ENCODE assay signal across 8 cellular contexts in genomic region chr5:53008751-53009150, GRCh38. TPM values are rescaled to one million over a fixed set of nuclear protein-coding genes. Genes with fewer than 3 reads are reported as not detected.
DNase-seq lines count a peak whose midpoint lies in the region; ATAC-seq and TF ChIP-seq lines count a peak whose summit lies in the region.

No MANE protein-coding gene starts in this region.

- H3K27ac Mint-ChIP-seq in activated T-cell treated with anti-CD3 and anti-CD28 coated beads, Interleukin-2, amount 50 U/mL, for 24 hours, result peak overlapping the region; percentile 87

- DNase-seq in activated T-cell treated with anti-CD3 and anti-CD28 coated beads, Interleukin-2, amount 50 U/mL, for 24 hours, result peak; percentile 47
- no peak for DNase-seq in activated T-cell treated with anti-CD3 and anti-CD28 coated beads, Interleukin-2, amount 50 U/mL, for 1 hour
- DNase-seq in SW 1271 (lab: John Stamatoyannopoulos, UW) (peak; percentile 40 to 70), left ventricle myocardium superior (no peak), erythroblast (lab: John Stamatoyannopoulos, UW) (no peak), NOMO-1 (lab: John Stamatoyannopoulos, UW; ENCODE audit: unreplicated experiment in 2 of 2) (no peak)
- DNase-seq in stimulated activated CD4-positive, alpha-beta T cell treated with anti-CD3 and anti-CD28 coated beads, Interleukin-4, amount 100 ng/mL, for 24 hours, result peak; percentile 54

- peaks cover 62% of the 10 kb centered on the region for H3K4me1 Mint-ChIP-seq in activated T-cell treated with anti-CD3 and anti-CD28 coated beads, Interleukin-2, amount 50 U/mL, for 24 hours (ENCODE audit: low read depth)

- TF ChIP-seq POLR2A in erythroblast (IDR thresholded peaks at IDR 0.05; ENCODE audit: low read length), result no peak

- no peak overlapping the region for H3K4me3 Mint-ChIP-seq in activated T-cell treated with anti-CD3 and anti-CD28 coated beads, Interleukin-2, amount 50 U/mL, for 24 hours

- H3K36me3 Mint-ChIP-seq in activated T-cell treated with anti-CD3 and anti-CD28 coated beads, Interleukin-2, amount 50 U/mL, for 24 hours (ENCODE audit: low read depth), result no peaks in the 10 kb centered on the region

- ATAC-seq in HG03039 (IDR thresholded peaks at IDR 0.05; ENCODE audit: unreplicated experiment) (peak; percentile 94), left ventricle myocardium superior (no peak)

- peaks cover 9% of the 10 kb centered on the region for H3K27me3 Mint-ChIP-seq in activated T-cell treated with anti-CD3 and anti-CD28 coated beads, Interleukin-2, amount 50 U/mL, for 24 hours

- no peaks in the 10 kb centered on the region for H3K9me3 Mint-ChIP-seq in activated T-cell treated with anti-CD3 and anti-CD28 coated beads, Interleukin-2, amount 50 U/mL, for 24 hours

- intact Hi-C loops in left ventricle myocardium superior (cut with micrococcal nuclease), result no loop called here

RNA-seq across cellular contexts. Expression of gene ITGA2, which starts 19.6 kb away (rescaled TPM):
- 0.69 TPM for total RNA-seq in left ventricle myocardium superior

Comparison
In these comparisons a context has a peak if more than half of its experiments do, and no peak if none do; other contexts are left out.
1. DNase-seq: peak in activated T-cell treated with anti-CD3 and anti-CD28 coated beads, Interleukin-2, amount 50 U/mL, for 24 hours (single experiment), SW 1271 (2 of 2) and stimulated activated CD4-positive, alpha-beta T cell treated with anti-CD3 and anti-CD28 coated beads, Interleukin-4, amount 100 ng/mL, for 24 hours (single experiment); none in activated T-cell treated with anti-CD3 and anti-CD28 coated beads, Interleukin-2, amount 50 U/mL, for 1 hour (single experiment), left ventricle myocardium superior (single experiment), erythroblast (0 of 2) and NOMO-1 (0 of 2).